ENCODE assay signal across 32 cellular contexts in the genomic region with DNA sequence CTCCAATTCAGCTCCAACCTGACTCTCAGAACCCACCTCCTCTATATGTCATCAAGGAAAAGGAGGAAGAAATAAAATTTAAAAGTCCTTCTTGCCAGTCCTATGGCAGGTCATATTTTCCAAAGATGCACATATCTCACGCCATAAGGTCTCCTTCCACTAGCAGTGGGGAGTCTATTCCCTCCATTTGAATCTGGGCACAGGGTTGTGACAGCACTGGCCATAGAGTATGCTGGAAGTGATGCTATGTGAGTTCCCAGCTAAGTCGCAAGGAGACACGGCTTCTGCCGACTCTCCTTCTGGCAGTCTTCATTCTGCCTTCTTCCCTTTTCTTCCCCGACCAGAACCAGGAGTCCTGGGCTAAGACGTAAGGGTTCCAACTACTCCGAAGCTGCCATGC.
"Had no signal": no experiment of that assay in that cellular context is flagged by ENCODE, and none has a peak within 500 bp of the region (broad histone marks: within the 10 kb centered on the region; RNA-seq: fewer than 3 reads in every experiment).

No MANE protein-coding gene starts in this region.

- ATAC-seq: activated CD8-positive, alpha-beta T cell treated with anti-CD3 and anti-CD28 coated beads for 36 hours; activated naive CD4-positive, alpha-beta T cell treated with anti-CD3 and anti-CD28 coated beads, Interleukin-2, amount 50 U/mL, for 72 hours; activated T-cell treated with anti-CD3 and anti-CD28 coated beads, Interleukin-2, amount 50 U/mL, for 72 hours; body of pancreas; PC-3 had no signal

- H3K36me3 Mint-ChIP-seq: activated naive CD4-positive, alpha-beta T cell treated with anti-CD3 and anti-CD28 coated beads, Interleukin-2, amount 50 U/mL, for 72 hours had no signal

- H3K27me3 ChIP-seq: adrenal gland, body of pancreas, breast epithelium, Peyer's patch, SJSA1 had no signal

- DNase-seq: activated CD4-positive, alpha-beta T cell treated with anti-CD3 and anti-CD28 coated beads, Interleukin-2, amount 10 ng/mL, durations not matched to agents 24 days and 14 days; activated CD4-positive, alpha-beta T cell treated with anti-CD3 and anti-CD28 coated beads, Interleukin-2, amount 50 U/mL, for 4 hours; activated CD8-positive, alpha-beta T cell treated with anti-CD3 and anti-CD28 coated beads for 36 hours; activated gamma-delta T cell treated with Interleukin-2 at 50 U/mL for 16 hours; activated naive CD4-positive, alpha-beta T cell treated with anti-CD3 and anti-CD28 coated beads for 36 hours; activated T-cell treated with anti-CD3 and anti-CD28 coated beads, Interleukin-2, amount 50 U/mL, for 1 hour; activated T-cell treated with anti-CD3 and anti-CD28 coated beads, Interleukin-2, amount 50 U/mL, for 72 hours; adrenal gland; body of pancreas; NCI-H1105; NCI-H1436; NCI-H1694; NCI-H1930; NCI-H2081 treated with DMSO at 0.1 percent for 48 hours; NCI-H345; NCI-H524 treated with DMSO at 0.1 percent for 48 hours; NCI-H748 treated with DMSO at 0.1 percent for 48 hours; NK-92 treated with Interleukin-12 subunit alpha and Interleukin-12 subunit beta, amount 100 ng/mL, for 24 hours; PC-3; Peyer's patch; RPMI8226; SHP77 treated with DMSO at 0.1 percent for 48 hours; SK-N-SH had no signal

- H3K4me3 ChIP-seq: adrenal gland, body of pancreas, breast epithelium, Peyer's patch, SJSA1 had no signal

- H3K4me2 ChIP-seq: KMS-11, SK-N-SH had no signal

- H3K9me3 ChIP-seq: adrenal gland, body of pancreas, breast epithelium, Peyer's patch, SJSA1, SK-N-SH had no signal

- H3K9ac ChIP-seq: KMS-11, SK-N-SH had no signal

- H3K27ac Mint-ChIP-seq: activated CD4-positive, alpha-beta T cell treated with anti-CD3 and anti-CD28 coated beads, Interleukin-2, amount 10 ng/mL, durations not matched to agents 24 days and 14 days; activated CD8-positive, alpha-beta T cell treated with anti-CD3 and anti-CD28 coated beads for 36 hours; activated naive CD4-positive, alpha-beta T cell treated with anti-CD3 and anti-CD28 coated beads for 36 hours; activated naive CD4-positive, alpha-beta T cell treated with anti-CD3 and anti-CD28 coated beads, Interleukin-2, amount 50 U/mL, for 72 hours; activated T-cell treated with anti-CD3 and anti-CD28 coated beads, Interleukin-2, amount 50 U/mL, for 72 hours; activated T-helper 2 cell treated with anti-CD3 and anti-CD28 coated beads, Interferon-gamma antibody, Interleukin-2, Interleukin-4, amounts not matched to agents 10 μg/mL and 5 μg/mL and 100 μg/mL, durations not matched to agents 14 hours and 24 hours and 36 hours; T-helper 1 cell treated with Interleukin-12 subunit alpha and Interleukin-12 subunit beta and Interleukin-4 antibody, amounts not matched to agents 30 μg/mL and 1 μg/mL, for 36 hours; T-helper 2 cell treated with Interferon-gamma antibody and Interleukin-4, amounts not matched to agents 5 μg/mL and 100 μg/mL, for 36 hours had no signal

- H3K4me1 ChIP-seq: adrenal gland, body of pancreas, breast epithelium, Peyer's patch, SJSA1 had no signal

- H3K27ac ChIP-seq: adrenal gland, body of pancreas, breast epithelium, KMS-11, Peyer's patch, SJSA1 had no signal

- H3K9me3 Mint-ChIP-seq: activated CD4-positive, alpha-beta T cell treated with anti-CD3 and anti-CD28 coated beads, Interleukin-2, amount 10 ng/mL, durations not matched to agents 24 days and 14 days; activated CD8-positive, alpha-beta T cell treated with anti-CD3 and anti-CD28 coated beads for 36 hours; activated naive CD4-positive, alpha-beta T cell treated with anti-CD3 and anti-CD28 coated beads for 36 hours; activated naive CD4-positive, alpha-beta T cell treated with anti-CD3 and anti-CD28 coated beads, Interleukin-2, amount 50 U/mL, for 72 hours; activated T-cell treated with anti-CD3 and anti-CD28 coated beads, Interleukin-2, amount 50 U/mL, for 72 hours; activated T-helper 2 cell treated with anti-CD3 and anti-CD28 coated beads, Interferon-gamma antibody, Interleukin-2, Interleukin-4, amounts not matched to agents 10 μg/mL and 5 μg/mL and 100 μg/mL, durations not matched to agents 14 hours and 24 hours and 36 hours; T-helper 1 cell treated with Interleukin-12 subunit alpha and Interleukin-12 subunit beta and Interleukin-4 antibody, amounts not matched to agents 30 μg/mL and 1 μg/mL, for 36 hours had no signal

- FAIRE-seq: astrocyte, TTC549 had no signal

- H3K36me3 ChIP-seq: adrenal gland, breast epithelium, Peyer's patch, SJSA1 had no signal

- H3K4me3 Mint-ChIP-seq: activated CD4-positive, alpha-beta T cell treated with anti-CD3 and anti-CD28 coated beads, Interleukin-2, amount 10 ng/mL, durations not matched to agents 24 days and 14 days; activated CD8-positive, alpha-beta T cell treated with anti-CD3 and anti-CD28 coated beads for 36 hours; activated naive CD4-positive, alpha-beta T cell treated with anti-CD3 and anti-CD28 coated beads for 36 hours; activated T-cell treated with anti-CD3 and anti-CD28 coated beads, Interleukin-2, amount 50 U/mL, for 72 hours; T-helper 1 cell treated with Interleukin-12 subunit alpha and Interleukin-12 subunit beta and Interleukin-4 antibody, amounts not matched to agents 30 μg/mL and 1 μg/mL, for 36 hours; T-helper 2 cell treated with Interferon-gamma antibody and Interleukin-4, amounts not matched to agents 5 μg/mL and 100 μg/mL, for 36 hours had no signal

- H3K4me1 Mint-ChIP-seq: activated CD4-positive, alpha-beta T cell treated with anti-CD3 and anti-CD28 coated beads, Interleukin-2, amount 10 ng/mL, durations not matched to agents 24 days and 14 days had no signal

- H3K27me3 Mint-ChIP-seq: activated CD4-positive, alpha-beta T cell treated with anti-CD3 and anti-CD28 coated beads, Interleukin-2, amount 10 ng/mL, durations not matched to agents 24 days and 14 days; activated CD8-positive, alpha-beta T cell treated with anti-CD3 and anti-CD28 coated beads for 36 hours had no signal
